ENCODE assay signal across 12 cellular contexts in genomic region chr2:30481323-30481800, GRCh38. TPM values are rescaled to one million over a fixed set of nuclear protein-coding genes. Genes with fewer than 3 reads are reported as not detected.
DNase-seq lines count a peak whose midpoint lies in the region; ATAC-seq and TF ChIP-seq lines count a peak whose summit lies in the region.
"Had no signal": no experiment of that assay in that cellular context is flagged by ENCODE, and none has a peak within 500 bp of the region (broad histone marks: within the 10 kb centered on the region; RNA-seq: fewer than 3 reads in every experiment).

No MANE protein-coding gene starts in this region.

- H2AFZ ChIP-seq in neural progenitor cell (replicated peaks) = no peak overlapping the region

- no peak overlapping the region for H3K9ac ChIP-seq in neural progenitor cell

- no peak overlapping the region for H3K4me3 Mint-ChIP-seq in neural progenitor cell

- no peak for TF ChIP-seq CTCF in left ventricle myocardium inferior (IDR thresholded peaks at IDR 0.05; ENCODE audit: borderline replicate concordance)
- no peak for TF ChIP-seq CTCF in gastrocnemius medialis (IDR thresholded peaks at IDR 0.05 in 4 of 5, conservative IDR thresholded peaks at IDR 0.05 in 1 of 5)
- no peak for TF ChIP-seq CTCF in neural progenitor cell (IDR thresholded peaks at IDR 0.05)

- H3K4me2 ChIP-seq in neural progenitor cell = no peak overlapping the region

- H3K9me3 Mint-ChIP-seq in neural progenitor cell = no peaks in the 10 kb centered on the region

- no peak overlapping the region for H3K27ac Mint-ChIP-seq in neural progenitor cell

- no peaks in the 10 kb centered on the region for H3K27me3 Mint-ChIP-seq in neural progenitor cell (ENCODE audit: insufficient read depth, low read depth)

- ATAC-seq in gastrocnemius medialis (no peak), HG02642 (IDR thresholded peaks at IDR 0.05; ENCODE audit: poor library complexity, unreplicated experiment) (no peak)

- H3K36me3 Mint-ChIP-seq in neural progenitor cell = no peaks in the 10 kb centered on the region

- DNase-seq in DMS79 treated with DMSO at 0.1 percent for 48 hours (lab: John Stamatoyannopoulos, UW) (peak; percentile 12), DMS79 (lab: John Stamatoyannopoulos, UW) (no peak), RPMI8226 (peak; percentile 49), left ventricle myocardium inferior (peak; percentile 40), gastrocnemius medialis (peak; percentile 2 to 22), neural progenitor cell (ENCODE audit: low spot score) (no peak), NCI-H1417 (lab: John Stamatoyannopoulos, UW) (no peak)
- DNase-seq: NCI-H69; stimulated activated CD4-positive, alpha-beta T cell treated with anti-CD3 and anti-CD28 coated beads, Interleukin-2, amount 100 ng/mL, for 24 hours; T-helper 2 cell had no signal

- no peak overlapping the region for H3K4me3 ChIP-seq in left ventricle myocardium inferior
- no peak overlapping the region for H3K4me3 ChIP-seq in gastrocnemius medialis
- no peak overlapping the region for H3K4me3 ChIP-seq in neural progenitor cell

- H3K27me3 ChIP-seq in left ventricle myocardium inferior (ENCODE audit: low read depth) (no peaks in the 10 kb centered on the region), gastrocnemius medialis (no peaks in the 10 kb centered on the region), neural progenitor cell (no peaks in the 10 kb centered on the region)

- no peaks in the 10 kb centered on the region for H4K20me1 ChIP-seq in neural progenitor cell (ENCODE audit: low read depth)

- no peaks in the 10 kb centered on the region for H3K4me1 Mint-ChIP-seq in neural progenitor cell

- H3K36me3 ChIP-seq in left ventricle myocardium inferior = no peaks in the 10 kb centered on the region
- no peaks in the 10 kb centered on the region for H3K36me3 ChIP-seq in gastrocnemius medialis
- no peaks in the 10 kb centered on the region for H3K36me3 ChIP-seq in neural progenitor cell

- peaks cover 65% of the 10 kb centered on the region for H3K79me2 ChIP-seq in neural progenitor cell (ENCODE audit: low read depth)

- intact Hi-C loops in left ventricle myocardium inferior (cut with micrococcal nuclease) = no loop called here
- intact Hi-C loops in gastrocnemius medialis (cut with DNase I; ENCODE audit: low total_unique reads) = no loop called here

- peaks cover 71% of the 10 kb centered on the region for H3K4me1 ChIP-seq in left ventricle myocardium inferior
- peaks cover 0 to 23% of the 10 kb centered on the region in 2 donors for H3K4me1 ChIP-seq in gastrocnemius medialis
- H3K4me1 ChIP-seq in neural progenitor cell = no peaks in the 10 kb centered on the region

- peak overlapping the region; percentile 57 for H3K27ac ChIP-seq in left ventricle myocardium inferior (replicated peaks)
- no peak overlapping the region for H3K27ac ChIP-seq in gastrocnemius medialis
- H3K27ac ChIP-seq in neural progenitor cell = no peak overlapping the region
- H3K27ac ChIP-seq: 22Rv1 had no signal

- H3K9me3 ChIP-seq in left ventricle myocardium inferior (replicated peaks) = no peaks in the 10 kb centered on the region
- H3K9me3 ChIP-seq in gastrocnemius medialis = no peaks in the 10 kb centered on the region
- no peaks in the 10 kb centered on the region for H3K9me3 ChIP-seq in neural progenitor cell (ENCODE audit: low read depth)

- no peak for TF ChIP-seq POLR2A in gastrocnemius medialis (IDR thresholded peaks at IDR 0.05)

- H3F3A ChIP-seq in neural progenitor cell (ENCODE audit: low read depth) = no peaks in the 10 kb centered on the region

- in situ Hi-C loops in gastrocnemius medialis (cut with MboI; ENCODE audit: low sequenced_read_pairs in 4 of 4) = no loop called here

RNA-seq across cellular contexts. Expression of gene LCLAT1, which starts 34.3 kb away (rescaled TPM):
- 41.0 TPM for total RNA-seq in left ventricle myocardium inferior
- 10 to 100 TPM in 2 of 4 donors, 1 to 10 TPM in 2; 4.3 to 14.5 (median 11.3) TPM for total RNA-seq in gastrocnemius medialis
- total RNA-seq in neural progenitor cell (ENCODE audit: low replicate concordance) = 19.2 and 21.6 TPM in 2 replicates

Comparison
In these comparisons a context has a peak if more than half of its experiments do, and no peak if none do; other contexts are left out.
1. DNase-seq: peak in DMS79 treated with DMSO at 0.1 percent for 48 hours (single experiment), RPMI8226 (single experiment), left ventricle myocardium inferior (single experiment) and gastrocnemius medialis (2 of 2); none in DMS79 (single experiment), neural progenitor cell (single experiment) and NCI-H1417 (0 of 3).